In genomic region chr12:795305-795704, GRCh38 we compare ENCODE assay signal across 7 cellular contexts. TPM values are rescaled to one million over a fixed set of nuclear protein-coding genes. Genes with fewer than 3 reads are reported as not detected.
A peak's percentile ranks its signal among the peaks of the same experiment; 100 is the strongest.
DNase-seq lines count a peak whose midpoint lies in the region; ATAC-seq, FAIRE-seq and TF ChIP-seq lines count a peak whose summit lies in the region.

No MANE protein-coding gene starts in this region.

- H3K4me2 ChIP-seq in Loucy (ENCODE audit: low read depth, low read length, poor library complexity, severe bottlenecking) (peak overlapping the region; percentile 74), neural progenitor cell (no peak overlapping the region)

- H3K36me3 Mint-ChIP-seq in endothelial cell (ENCODE audit: low read depth, unreplicated experiment) (no peaks in the 10 kb centered on the region), neural progenitor cell (peaks cover 17% of the 10 kb centered on the region)

- ATAC-seq in HG02885 (IDR thresholded peaks at IDR 0.05; ENCODE audit: poor library complexity, unreplicated experiment) = no peak

- H3K4me3 ChIP-seq in Loucy (ENCODE audit: low read length, poor library complexity, severe bottlenecking) = peak overlapping the region; percentile 46
- no peak overlapping the region for H3K4me3 ChIP-seq in neural progenitor cell

- H3K9ac ChIP-seq in Loucy (ENCODE audit: low read depth, low read length, poor library complexity, severe bottlenecking) (peak overlapping the region; percentile 10), neural progenitor cell (no peak overlapping the region)

- H3K4me3 Mint-ChIP-seq in endothelial cell (ENCODE audit: unreplicated experiment) (no peak overlapping the region), neural progenitor cell (no peak overlapping the region)

- no peak for FAIRE-seq in frontal cortex (lab: Jason Lieb, UNC)

- H3F3A ChIP-seq in Loucy (ENCODE audit: low read depth) = peaks cover 9% of the 10 kb centered on the region; the same call in 1 of the 2 replicates
- H3F3A ChIP-seq in neural progenitor cell (ENCODE audit: low read depth) = peaks cover 5% of the 10 kb centered on the region

- H3K9me3 Mint-ChIP-seq in endothelial cell (ENCODE audit: unreplicated experiment) (no peaks in the 10 kb centered on the region), neural progenitor cell (no peaks in the 10 kb centered on the region)

- TF ChIP-seq CTCF in Loucy (conservative IDR thresholded peaks at IDR 0.05; ENCODE audit: low read length) = no peak
- TF ChIP-seq CTCF in endothelial cell (IDR thresholded peaks at IDR 0.05; ENCODE audit: unreplicated experiment) = no peak
- no peak for TF ChIP-seq CTCF in neural progenitor cell (IDR thresholded peaks at IDR 0.05)

- DNase-seq in activated CD4-positive, alpha-beta T cell treated with anti-CD3 and anti-CD28 coated beads, Interleukin-2, amount 50 U/mL, for 4 hours = peak; percentile 64 to 69
- no peak for DNase-seq in endothelial cell (ENCODE audit: low spot score)
- peak; percentile 18 to 44 for DNase-seq in stimulated activated CD8-positive, alpha-beta memory T cell treated with anti-CD3 and anti-CD28 coated beads, Interleukin-4, amount 100 ng/mL, for 4 hours (ENCODE audit: low read depth in 2 of 2, low spot score in 1 of 2)
- DNase-seq in neural progenitor cell (ENCODE audit: low spot score) = no peak
- DNase-seq in frontal cortex (ENCODE audit: low spot score in 2 of 2) = no peak

- no peaks in the 10 kb centered on the region for H3K9me2 ChIP-seq in Loucy (replicated peaks; ENCODE audit: low read depth, low read length)

- H4K20me1 ChIP-seq in Loucy (ENCODE audit: insufficient read depth, low read length, poor library complexity, severe bottlenecking) (peaks cover 95% of the 10 kb centered on the region), neural progenitor cell (ENCODE audit: low read depth) (peaks cover 56% of the 10 kb centered on the region)

- peak overlapping the region; percentile 48 for H3K27ac Mint-ChIP-seq in endothelial cell (ENCODE audit: unreplicated experiment)
- no peak overlapping the region for H3K27ac Mint-ChIP-seq in neural progenitor cell

- H3K27ac ChIP-seq in neural progenitor cell = no peak overlapping the region

- H3K9me3 ChIP-seq in Loucy (ENCODE audit: insufficient read depth, low read depth, low read length) = no peaks in the 10 kb centered on the region
- no peaks in the 10 kb centered on the region for H3K9me3 ChIP-seq in neural progenitor cell (ENCODE audit: low read depth)

- H3K79me2 ChIP-seq in Loucy (ENCODE audit: insufficient read depth, low read length) (peaks cover 97% of the 10 kb centered on the region), neural progenitor cell (ENCODE audit: low read depth) (peaks cover 100% of the 10 kb centered on the region)

- H3K27me3 ChIP-seq in Loucy (ENCODE audit: insufficient read depth, low read length, poor library complexity, severe bottlenecking) (no peaks in the 10 kb centered on the region), neural progenitor cell (no peaks in the 10 kb centered on the region)

- no peak overlapping the region for H2AFZ ChIP-seq in Loucy (ENCODE audit: low read length)
- H2AFZ ChIP-seq in neural progenitor cell (replicated peaks) = no peak overlapping the region

- peaks cover 34% of the 10 kb centered on the region for H3K4me1 Mint-ChIP-seq in endothelial cell (ENCODE audit: unreplicated experiment)
- no peaks in the 10 kb centered on the region for H3K4me1 Mint-ChIP-seq in neural progenitor cell

- H3K36me3 ChIP-seq in Loucy (ENCODE audit: insufficient read depth, low read length) (no peaks in the 10 kb centered on the region), neural progenitor cell (no peaks in the 10 kb centered on the region)

- H3K4me1 ChIP-seq in Loucy (ENCODE audit: insufficient read depth, low read length, poor library complexity, severe bottlenecking) = peaks cover 54% of the 10 kb centered on the region
- no peaks in the 10 kb centered on the region for H3K4me1 ChIP-seq in neural progenitor cell

- H3K27me3 Mint-ChIP-seq in endothelial cell (ENCODE audit: unreplicated experiment) (peaks cover 2% of the 10 kb centered on the region), neural progenitor cell (ENCODE audit: insufficient read depth, low read depth) (no peaks in the 10 kb centered on the region)

RNA-seq across cellular contexts. Expression of gene WNK1, which starts 42.9 kb away (rescaled TPM):
- total RNA-seq in endothelial cell (ENCODE audit: unreplicated experiment) = 160 TPM
- total RNA-seq in neural progenitor cell (ENCODE audit: low replicate concordance) = 66.3 and 73.1 TPM in 2 replicates
- 48.5 TPM for total RNA-seq in frontal cortex

Comparison
In these comparisons a context has a peak if more than half of its experiments do, and no peak if none do; other contexts are left out.
1. DNase-seq: peak in activated CD4-positive, alpha-beta T cell treated with anti-CD3 and anti-CD28 coated beads, Interleukin-2, amount 50 U/mL, for 4 hours (2 of 2) and stimulated activated CD8-positive, alpha-beta memory T cell treated with anti-CD3 and anti-CD28 coated beads, Interleukin-4, amount 100 ng/mL, for 4 hours (2 of 2); none in endothelial cell (single experiment), neural progenitor cell (single experiment) and frontal cortex (0 of 2).